In genomic region chr19:46766569-46767317, GRCh38 we compare ENCODE assay signal across 1 cellular context.
TF ChIP-seq lines count a peak whose summit lies in the region.

No MANE protein-coding gene starts in this region.

TF ChIP-seq in HepG2, 621 proteins besides CTCF, POLR2A, EP300 and RAD21:
- TF ChIP-seq XRCC5 (optimal IDR thresholded peaks at IDR 0.05; ENCODE audit: low read length) (peak; percentile 80), YY1 (IDR thresholded peaks at IDR 0.05; ENCODE audit: insufficient read depth, insufficient replicate concordance, low read depth, low read length) (peak; percentile 83), KDM2A (CRISPR knock-in tag; IDR thresholded peaks at IDR 0.05; ENCODE audit: borderline replicate concordance, low read depth) (peak; percentile 67; the same call in 1 of the 2 replicates), ADNP (CRISPR knock-in tag; IDR thresholded peaks at IDR 0.05) (0 out of 2 replicates have a peak, but pooled peaks have one; percentile 31), ERF (CRISPR knock-in tag; IDR thresholded peaks at IDR 0.05) (no peak), NCOA2 (CRISPR knock-in tag; IDR thresholded peaks at IDR 0.05) (0 out of 2 replicates have a peak, but pooled peaks have one; percentile 12), STAG1 (CRISPR knock-in tag; IDR thresholded peaks at IDR 0.05) (peak; percentile 43; the same call in 1 of the 2 replicates), HNF4A (CRISPR knock-in tag; IDR thresholded peaks at IDR 0.05) (no peak), CBX5 (CRISPR knock-in tag; IDR thresholded peaks at IDR 0.05; ENCODE audit: borderline replicate concordance) (0 out of 2 replicates have a peak, but pooled peaks have one; percentile 33), NR2F6 (IDR thresholded peaks at IDR 0.05) (no peak), NR2F6 (CRISPR knock-in tag; IDR thresholded peaks at IDR 0.05) (0 out of 2 replicates have a peak, but pooled peaks have one; percentile 15), AHDC1 (CRISPR knock-in tag; IDR thresholded peaks at IDR 0.05; ENCODE audit: borderline replicate concordance) (no peak), SAP130 (CRISPR knock-in tag; IDR thresholded peaks at IDR 0.05; ENCODE audit: low read depth) (0 out of 2 replicates have a peak, but pooled peaks have one; percentile 19), ZNF263 (CRISPR knock-in tag; IDR thresholded peaks at IDR 0.05) (peak; percentile 95), TBL1XR1 (IDR thresholded peaks at IDR 0.05; ENCODE audit: borderline replicate concordance, low read length, partially characterized antibody) (no peak), KMT2A (CRISPR knock-in tag; IDR thresholded peaks at IDR 0.05) (no peak), SMAD9 (CRISPR knock-in tag; IDR thresholded peaks at IDR 0.05) (no peak), KDM1A (CRISPR knock-in tag; IDR thresholded peaks at IDR 0.05) (0 out of 2 replicates have a peak, but pooled peaks have one; percentile 69), HOXA9 (CRISPR knock-in tag; IDR thresholded peaks at IDR 0.05; ENCODE audit: borderline replicate concordance) (no peak), ZMYM3 (CRISPR knock-in tag; IDR thresholded peaks at IDR 0.05) (peak; percentile 90), PLSCR1 (CRISPR knock-in tag; IDR thresholded peaks at IDR 0.05; ENCODE audit: borderline replicate concordance) (no peak), TARDBP (CRISPR knock-in tag; IDR thresholded peaks at IDR 0.05) (0 out of 2 replicates have a peak, but pooled peaks have one; percentile 32)
- TF ChIP-seq, protein P1, sequence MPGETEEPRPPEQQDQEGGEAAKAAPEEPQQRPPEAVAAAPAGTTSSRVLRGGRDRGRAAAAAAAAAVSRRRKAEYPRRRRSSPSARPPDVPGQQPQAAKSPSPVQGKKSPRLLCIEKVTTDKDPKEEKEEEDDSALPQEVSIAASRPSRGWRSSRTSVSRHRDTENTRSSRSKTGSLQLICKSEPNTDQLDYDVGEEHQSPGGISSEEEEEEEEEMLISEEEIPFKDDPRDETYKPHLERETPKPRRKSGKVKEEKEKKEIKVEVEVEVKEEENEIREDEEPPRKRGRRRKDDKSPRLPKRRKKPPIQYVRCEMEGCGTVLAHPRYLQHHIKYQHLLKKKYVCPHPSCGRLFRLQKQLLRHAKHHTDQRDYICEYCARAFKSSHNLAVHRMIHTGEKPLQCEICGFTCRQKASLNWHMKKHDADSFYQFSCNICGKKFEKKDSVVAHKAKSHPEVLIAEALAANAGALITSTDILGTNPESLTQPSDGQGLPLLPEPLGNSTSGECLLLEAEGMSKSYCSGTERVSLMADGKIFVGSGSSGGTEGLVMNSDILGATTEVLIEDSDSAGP (CRISPR knock-in tag; IDR thresholded peaks at IDR 0.05; ENCODE audit: borderline replicate concordance): peak; percentile 30; the same call in 1 of the 2 replicates
- TF ChIP-seq, protein P2, sequence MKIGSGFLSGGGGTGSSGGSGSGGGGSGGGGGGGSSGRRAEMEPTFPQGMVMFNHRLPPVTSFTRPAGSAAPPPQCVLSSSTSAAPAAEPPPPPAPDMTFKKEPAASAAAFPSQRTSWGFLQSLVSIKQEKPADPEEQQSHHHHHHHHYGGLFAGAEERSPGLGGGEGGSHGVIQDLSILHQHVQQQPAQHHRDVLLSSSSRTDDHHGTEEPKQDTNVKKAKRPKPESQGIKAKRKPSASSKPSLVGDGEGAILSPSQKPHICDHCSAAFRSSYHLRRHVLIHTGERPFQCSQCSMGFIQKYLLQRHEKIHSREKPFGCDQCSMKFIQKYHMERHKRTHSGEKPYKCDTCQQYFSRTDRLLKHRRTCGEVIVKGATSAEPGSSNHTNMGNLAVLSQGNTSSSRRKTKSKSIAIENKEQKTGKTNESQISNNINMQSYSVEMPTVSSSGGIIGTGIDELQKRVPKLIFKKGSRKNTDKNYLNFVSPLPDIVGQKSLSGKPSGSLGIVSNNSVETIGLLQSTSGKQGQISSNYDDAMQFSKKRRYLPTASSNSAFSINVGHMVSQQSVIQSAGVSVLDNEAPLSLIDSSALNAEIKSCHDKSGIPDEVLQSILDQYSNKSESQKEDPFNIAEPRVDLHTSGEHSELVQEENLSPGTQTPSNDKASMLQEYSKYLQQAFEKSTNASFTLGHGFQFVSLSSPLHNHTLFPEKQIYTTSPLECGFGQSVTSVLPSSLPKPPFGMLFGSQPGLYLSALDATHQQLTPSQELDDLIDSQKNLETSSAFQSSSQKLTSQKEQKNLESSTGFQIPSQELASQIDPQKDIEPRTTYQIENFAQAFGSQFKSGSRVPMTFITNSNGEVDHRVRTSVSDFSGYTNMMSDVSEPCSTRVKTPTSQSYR (CRISPR knock-in tag; IDR thresholded peaks at IDR 0.05; ENCODE audit: borderline replicate concordance): no peak
TF ChIP-seq in HepG2: peak in this region for 14.
